Comparison of ENCODE assay signal across 7 cellular contexts in genomic region chr10:83931669-83932068, GRCh38.
"Had no signal": no experiment of that assay in that cellular context is flagged by ENCODE, and none has a peak within 500 bp of the region (broad histone marks: within the 10 kb centered on the region; RNA-seq: fewer than 3 reads in every experiment).

No MANE protein-coding gene starts in this region.

- H3K4me1 ChIP-seq: HAP-1 had no signal

- H3K36me3 ChIP-seq: HAP-1 had no signal

- H3K4me3 ChIP-seq: GM23338, HAP-1 had no signal

- DNase-seq: H7, HFFc6, IMR-90 had no signal

- ATAC-seq: HCT116 had no signal

- FAIRE-seq: HTR-8/SVneo had no signal

- H3K9me3 ChIP-seq: HAP-1 had no signal
